23 cellular contexts compared by ENCODE assay signal in genomic region chr12:131854861-131855476, GRCh38. TPM values are rescaled to one million over a fixed set of nuclear protein-coding genes. Genes with fewer than 3 reads are reported as not detected.
"Had no signal": no experiment of that assay in that cellular context is flagged by ENCODE, and none has a peak within 500 bp of the region (broad histone marks: within the 10 kb centered on the region; RNA-seq: fewer than 3 reads in every experiment).

No MANE protein-coding gene starts in this region.

- H3K9me3 ChIP-seq: ascending aorta, colonic mucosa, left lung, right atrium auricular region, suprapubic skin, transverse colon had no signal

- ATAC-seq: activated T-cell treated with anti-CD3 and anti-CD28 coated beads, Interleukin-2, amount 50 U/mL, for 72 hours; left lung; stimulated activated naive CD8-positive, alpha-beta T cell treated with anti-CD3 and anti-CD28 coated beads, Interleukin-15, amount 100 ng/mL, for 72 hours had no signal

- DNase-seq: activated CD4-positive, alpha-beta T cell treated with anti-CD3 and anti-CD28 coated beads, Interleukin-2, amount 50 U/mL, for 4 hours; activated effector memory CD4-positive, alpha-beta T cell treated with anti-CD3 and anti-CD28 coated beads, Interleukin-2, amount 50 U/mL, for 16 hours; activated naive CD4-positive, alpha-beta T cell treated with anti-CD3 and anti-CD28 coated beads, Interleukin-2, amount 50 U/mL, for 16 hours; activated T-cell treated with anti-CD3 and anti-CD28 coated beads, Interleukin-2, amount 50 U/mL, for 72 hours; colonic mucosa; erythroblast; hypothalamus; mammary epithelial cell; midbrain; occipital lobe; small intestine; stimulated activated CD4-positive, alpha-beta T cell treated with anti-CD3 and anti-CD28 coated beads, Interleukin-15, amount 100 ng/mL, for 24 hours; stimulated activated CD4-positive, alpha-beta T cell treated with anti-CD3 and anti-CD28 coated beads, Interleukin-4, amount 100 ng/mL, for 1 hour; stimulated activated naive CD8-positive, alpha-beta T cell treated with anti-CD3 and anti-CD28 coated beads, Interleukin-15, amount 100 ng/mL, for 72 hours; transverse colon had no signal

- H3K4me3 ChIP-seq: ascending aorta, colonic mucosa, left lung, right atrium auricular region, suprapubic skin, transverse colon had no signal

- H3K36me3 ChIP-seq: ascending aorta, colonic mucosa, left lung, right atrium auricular region, suprapubic skin, transverse colon had no signal

- H3K4me3 Mint-ChIP-seq: activated T-cell treated with anti-CD3 and anti-CD28 coated beads, Interleukin-2, amount 50 U/mL, for 72 hours; central memory CD8-positive, alpha-beta T cell; nephron; stimulated activated naive CD8-positive, alpha-beta T cell treated with anti-CD3 and anti-CD28 coated beads, Interleukin-15, amount 100 ng/mL, for 72 hours had no signal

- H3K27me3 ChIP-seq: ascending aorta, right atrium auricular region had no signal

- H3K9me3 Mint-ChIP-seq: activated T-cell treated with anti-CD3 and anti-CD28 coated beads, Interleukin-2, amount 50 U/mL, for 72 hours; central memory CD8-positive, alpha-beta T cell; nephron; stimulated activated naive CD8-positive, alpha-beta T cell treated with anti-CD3 and anti-CD28 coated beads, Interleukin-15, amount 100 ng/mL, for 72 hours had no signal

- H3K27ac Mint-ChIP-seq: activated T-cell treated with anti-CD3 and anti-CD28 coated beads, Interleukin-2, amount 50 U/mL, for 72 hours; nephron; progenitor cell of endocrine pancreas; stimulated activated naive CD8-positive, alpha-beta T cell treated with anti-CD3 and anti-CD28 coated beads, Interleukin-15, amount 100 ng/mL, for 72 hours had no signal

- H3K27ac ChIP-seq: ascending aorta, colonic mucosa, left lung, right atrium auricular region, suprapubic skin, transverse colon, VCaP had no signal

- H3K4me1 ChIP-seq: ascending aorta, colonic mucosa, right atrium auricular region, transverse colon had no signal

RNA-seq across cellular contexts. Expression of gene MMP17, which starts 26.8 kb away (rescaled TPM):
- total RNA-seq: activated T-cell treated with anti-CD3 and anti-CD28 coated beads, Interleukin-2, amount 50 U/mL, for 72 hours had no signal
